1 cellular context compared by ENCODE assay signal in genomic region chr6:35737413-35738211, GRCh38.
TF ChIP-seq lines count a peak whose summit lies in the region.

No MANE protein-coding gene starts in this region.

TF ChIP-seq in HepG2, 621 proteins besides CTCF, POLR2A, EP300 and RAD21 (continued from another document and continues in another):
- TF ChIP-seq ZXDC (CRISPR knock-in tag; IDR thresholded peaks at IDR 0.05), result no peak
- TF ChIP-seq DMTF1 (CRISPR knock-in tag; IDR thresholded peaks at IDR 0.05), result no peak
- TF ChIP-seq POGZ (CRISPR knock-in tag; IDR thresholded peaks at IDR 0.05), result no peak
- TF ChIP-seq MLLT10 (CRISPR knock-in tag; IDR thresholded peaks at IDR 0.05), result no peak
- no peak for TF ChIP-seq MTERF4 (CRISPR knock-in tag; IDR thresholded peaks at IDR 0.05)
- peak; percentile 21; the same call in 1 of the 2 replicates for TF ChIP-seq TFE3 (CRISPR knock-in tag; IDR thresholded peaks at IDR 0.05)
- peak; percentile 26; the same call in 1 of the 2 replicates for TF ChIP-seq ELF3 (CRISPR knock-in tag; IDR thresholded peaks at IDR 0.05)
- TF ChIP-seq HOXA9 (CRISPR knock-in tag; IDR thresholded peaks at IDR 0.05; ENCODE audit: borderline replicate concordance), result no peak
- TF ChIP-seq ZBTB20 (CRISPR knock-in tag; IDR thresholded peaks at IDR 0.05; ENCODE audit: borderline replicate concordance, low read depth), result peak; percentile 51; the same call in 1 of the 2 replicates
- TF ChIP-seq ZNF841 (CRISPR knock-in tag; IDR thresholded peaks at IDR 0.05; ENCODE audit: borderline replicate concordance), result no peak
- TF ChIP-seq ZBTB38 (CRISPR knock-in tag; IDR thresholded peaks at IDR 0.05), result no peak
- no peak for TF ChIP-seq GPN1 (CRISPR knock-in tag; IDR thresholded peaks at IDR 0.05; ENCODE audit: borderline replicate concordance)
- no peak for TF ChIP-seq LRRFIP1 (CRISPR knock-in tag; conservative IDR thresholded peaks at IDR 0.05)
- no peak for TF ChIP-seq ZNF709 (CRISPR knock-in tag; IDR thresholded peaks at IDR 0.05)
- no peak for TF ChIP-seq TCF12 (IDR thresholded peaks at IDR 0.05)
- no peak for TF ChIP-seq TCF12 (CRISPR knock-in tag; IDR thresholded peaks at IDR 0.05)
- TF ChIP-seq ZNF367 (CRISPR knock-in tag; IDR thresholded peaks at IDR 0.05; ENCODE audit: borderline replicate concordance), result no peak
- TF ChIP-seq HCFC1 (IDR thresholded peaks at IDR 0.05; ENCODE audit: low read depth, low read length), result no peak
- TF ChIP-seq ATF7 (IDR thresholded peaks at IDR 0.05), result peak; percentile 60; the same call in 1 of the 2 replicates
- TF ChIP-seq ATF7 (CRISPR knock-in tag; IDR thresholded peaks at IDR 0.05), result no peak
- TF ChIP-seq GRHL1 (CRISPR knock-in tag; conservative IDR thresholded peaks at IDR 0.05), result no peak
- TF ChIP-seq NFKB2 (CRISPR knock-in tag; IDR thresholded peaks at IDR 0.05; ENCODE audit: borderline replicate concordance), result no peak
- TF ChIP-seq ZNF503 (CRISPR knock-in tag; IDR thresholded peaks at IDR 0.05), result no peak
- no peak for TF ChIP-seq ZNF3 (CRISPR knock-in tag; IDR thresholded peaks at IDR 0.05)
- TF ChIP-seq HHEX (CRISPR knock-in tag; IDR thresholded peaks at IDR 0.05), result no peak
- TF ChIP-seq POLR2AphosphoS5 (IDR thresholded peaks at IDR 0.05; ENCODE audit: low read depth, low read length), result no peak
- no peak for TF ChIP-seq CBX2 (IDR thresholded peaks at IDR 0.05; ENCODE audit: low read depth, low read length)
- TF ChIP-seq CBX2 (CRISPR knock-in tag; IDR thresholded peaks at IDR 0.05; ENCODE audit: low read depth), result no peak
- no peak for TF ChIP-seq ARID4A (CRISPR knock-in tag; IDR thresholded peaks at IDR 0.05; ENCODE audit: borderline replicate concordance)
- no peak for TF ChIP-seq RFX1 (IDR thresholded peaks at IDR 0.05)
- no peak for TF ChIP-seq SP1 (IDR thresholded peaks at IDR 0.05)
- TF ChIP-seq SP1 (CRISPR knock-in tag; IDR thresholded peaks at IDR 0.05), result no peak
- no peak for TF ChIP-seq SNAI1 (CRISPR knock-in tag; IDR thresholded peaks at IDR 0.05; ENCODE audit: borderline replicate concordance)
- TF ChIP-seq E2F2 (CRISPR knock-in tag; IDR thresholded peaks at IDR 0.05; ENCODE audit: borderline replicate concordance), result no peak
- no peak for TF ChIP-seq CREB3 (CRISPR knock-in tag; IDR thresholded peaks at IDR 0.05)
- no peak for TF ChIP-seq MYNN (CRISPR knock-in tag; IDR thresholded peaks at IDR 0.05; ENCODE audit: low read depth)
- TF ChIP-seq TBP (CRISPR knock-in tag; IDR thresholded peaks at IDR 0.05), result no peak
- TF ChIP-seq HES4 (CRISPR knock-in tag; IDR thresholded peaks at IDR 0.05; ENCODE audit: borderline replicate concordance), result no peak
- TF ChIP-seq ZNF639 (CRISPR knock-in tag; conservative IDR thresholded peaks at IDR 0.05), result no peak; the same call in 1 of the 2 replicates
